15 cellular contexts compared by ENCODE assay signal in genomic region chr11:36037031-36037430, GRCh38.
DNase-seq lines count a peak whose midpoint lies in the region; ATAC-seq and TF ChIP-seq lines count a peak whose summit lies in the region.
"Had no signal": no experiment of that assay in that cellular context is flagged by ENCODE, and none has a peak within 500 bp of the region (broad histone marks: within the 10 kb centered on the region; RNA-seq: fewer than 3 reads in every experiment).

No MANE protein-coding gene starts in this region.

- H3K79me2 ChIP-seq in PC-9 (ENCODE audit: low read depth), result peaks cover 9% of the 10 kb centered on the region; the same call in 1 of the 2 replicates

- H4K20me1 ChIP-seq in PC-9 (ENCODE audit: insufficient read depth), result 0 out of 2 replicates have a peak, but pooled peaks cover 3% of the 10 kb centered on the region

- ATAC-seq in Right ventricle myocardium superior (ENCODE audit: poor library complexity) (peak; percentile 58), HG03342 (IDR thresholded peaks at IDR 0.05; ENCODE audit: unreplicated experiment) (no peak), HG03159 (IDR thresholded peaks at IDR 0.05; ENCODE audit: unreplicated experiment) (no peak)
- ATAC-seq: activated naive CD4-positive, alpha-beta T cell treated with anti-CD3 and anti-CD28 coated beads, Interleukin-2, amount 50 U/mL, for 72 hours; naive thymus-derived CD8-positive, alpha-beta T cell had no signal

- no peak overlapping the region for H3K27ac ChIP-seq in breast epithelium
- no peak overlapping the region for H3K27ac ChIP-seq in PC-9
- H3K27ac ChIP-seq: SJSA1 had no signal

- DNase-seq in Right ventricle myocardium superior (peak; percentile 56), cardiac septum (ENCODE audit: low spot score) (no peak), breast epithelium (ENCODE audit: low spot score in 2 of 2) (peak; percentile 37 to 63), kidney glomerular epithelial cell (lab: John Stamatoyannopoulos, UW) (peak; percentile 56), PC-9 (no peak), NCI-H187 (lab: John Stamatoyannopoulos, UW) (no peak)
- DNase-seq: activated CD8-positive, alpha-beta memory T cell treated with anti-CD3 and anti-CD28 coated beads, Interleukin-2, amount 50 U/mL, for 48 hours; naive thymus-derived CD8-positive, alpha-beta T cell; NCI-H1105 treated with DMSO at 0.1 percent for 48 hours; NCI-H526 treated with DMSO at 0.1 percent for 48 hours had no signal

- no TSS peak for BruUV-seq in PC-9 (replicated peaks; lab: Mats Ljungman, UMichigan)

- no peak for TF ChIP-seq POLR2A in breast epithelium (IDR thresholded peaks at IDR 0.05)

- intact Hi-C loops in Right ventricle myocardium superior (cut with DNase I) (no loop called here), cardiac septum (cut with DNase I) (no loop called here), breast epithelium (cut with DNase I; ENCODE audit: low total_unique reads) (no loop called here), PC-9 (cut with micrococcal nuclease; ENCODE audit: unreplicated experiment) (no loop called here)

- CTCF ChIA-PET in PC-9 (lab: Charles Lee), result no interaction called here

- H3K36me3 ChIP-seq in breast epithelium (no peaks in the 10 kb centered on the region), PC-9 (ENCODE audit: low read depth) (no peaks in the 10 kb centered on the region)
- H3K36me3 ChIP-seq: SJSA1 had no signal

- H2AFZ ChIP-seq in PC-9, result no peak overlapping the region

- H3K27me3 ChIP-seq in breast epithelium (no peaks in the 10 kb centered on the region), PC-9 (ENCODE audit: insufficient read depth, low read depth) (no peaks in the 10 kb centered on the region)
- H3K27me3 ChIP-seq: SJSA1 had no signal

- POLR2A ChIA-PET in PC-9 (lab: Charles Lee; ENCODE audit: unreplicated experiment), result no interaction called here

- no peaks in the 10 kb centered on the region for H3K9me3 ChIP-seq in breast epithelium
- no peaks in the 10 kb centered on the region for H3K9me3 ChIP-seq in PC-9 (ENCODE audit: insufficient read depth, low read depth)
- H3K9me3 ChIP-seq: SJSA1 had no signal

- H3K4me3 ChIP-seq in breast epithelium (no peak overlapping the region), PC-9 (no peak overlapping the region)
- H3K4me3 ChIP-seq: coronary artery, SJSA1 had no signal

- H3K4me1 ChIP-seq in breast epithelium (no peaks in the 10 kb centered on the region), PC-9 (replicated peaks; ENCODE audit: insufficient read depth) (peaks cover 25% of the 10 kb centered on the region)

- TF ChIP-seq CTCF in breast epithelium (IDR thresholded peaks at IDR 0.05) (no peak), PC-9 (conservative IDR thresholded peaks at IDR 0.05) (no peak)

- no peaks in the 10 kb centered on the region for H3K9me2 ChIP-seq in PC-9 (ENCODE audit: insufficient read depth)

- H3K4me2 ChIP-seq in PC-9, result no peak overlapping the region

- H3F3A ChIP-seq in PC-9 (ENCODE audit: insufficient read depth, low read depth), result peaks cover 12% of the 10 kb centered on the region

Comparison
In these comparisons a context has a peak if more than half of its experiments do, and no peak if none do; other contexts are left out.
1. DNase-seq: peak in Right ventricle myocardium superior (single experiment), breast epithelium (2 of 2) and kidney glomerular epithelial cell (single experiment); none in cardiac septum (single experiment), PC-9 (0 of 2) and NCI-H187 (0 of 2).